ENCODE assay signal across 20 cellular contexts in genomic region chr1:117546467-117546866, GRCh38. TPM values are rescaled to one million over a fixed set of nuclear protein-coding genes. Genes with fewer than 3 reads are reported as not detected.
DNase-seq lines count a peak whose midpoint lies in the region; ATAC-seq, FAIRE-seq and TF ChIP-seq lines count a peak whose summit lies in the region.
"Had no signal": no experiment of that assay in that cellular context is flagged by ENCODE, and none has a peak within 500 bp of the region (broad histone marks: within the 10 kb centered on the region; RNA-seq: fewer than 3 reads in every experiment).

No MANE protein-coding gene starts in this region.

- H3K79me2 ChIP-seq in GM12878 (ENCODE audit: control insufficient read depth, insufficient read depth, low read length), result no peaks in the 10 kb centered on the region

- H3K27me3 ChIP-seq in GM12878 (replicated peaks in 1 of 2; ENCODE audit: control insufficient read depth in 2 of 2, insufficient read depth in 2 of 2, low read length in 1 of 2) (peaks cover 0 to 2% of the 10 kb centered on the region in 2 experiments; a peak in 2 of 4 replicates), right lobe of liver (no peaks in the 10 kb centered on the region), BE2C (no peaks in the 10 kb centered on the region)
- H3K27me3 ChIP-seq: BLaER1 treated with 17β-estradiol and CSF1 and Interleukin-3, amounts not matched to agents 10 nM and 100 nM had no signal

- SMC1A ChIA-PET in GM12878 (lab: Charles Lee; ENCODE audit: uncharacterized antibody, unreplicated experiment), result no interaction called here

- no peaks in the 10 kb centered on the region for H4K20me1 ChIP-seq in GM12878 (ENCODE audit: control insufficient read depth, insufficient read depth)
- H4K20me1 ChIP-seq: BLaER1 treated with 17β-estradiol and CSF1 and Interleukin-3, amounts not matched to agents 10 nM and 100 nM had no signal

- H3K4me2 ChIP-seq in GM12878 (ENCODE audit: control insufficient read depth, insufficient read depth), result no peak overlapping the region
- H3K4me2 ChIP-seq: BLaER1 treated with 17β-estradiol and CSF1 and Interleukin-3, amounts not matched to agents 10 nM and 100 nM had no signal

- WGBS in GM12878 (ENCODE audit: insufficient coverage, insufficient replicate concordance, low lambda C conversion rate, missing lambda C conversion rate), result 80% methylated on average over 2 of the region's 2 CpGs
- WGBS in right lobe of liver (ENCODE audit: insufficient coverage, low coverage, low lambda C conversion rate, missing lambda C conversion rate), result 33% methylated on average over 2 of the region's 2 CpGs

- no peak overlapping the region for H3K27ac ChIP-seq in GM12878 (ENCODE audit: control insufficient read depth, insufficient read depth)
- peak overlapping the region in 1 of 3 donors; percentile 78 for H3K27ac ChIP-seq in right lobe of liver
- H3K27ac ChIP-seq: BLaER1 treated with 17β-estradiol and CSF1 and Interleukin-3, amounts not matched to agents 10 nM and 100 nM; C4-2B had no signal

- peak; percentile 41 for FAIRE-seq in GM12878 (lab: Jason Lieb, UNC)
- FAIRE-seq in islet of Langerhans (lab: Jason Lieb, UNC), result peak; percentile 21
- FAIRE-seq: A204.1, D721Med, G401.6, GM12892, GM18507 had no signal

- H3K4me1 ChIP-seq in GM12878 (ENCODE audit: control insufficient read depth, insufficient read depth, low read length) (no peaks in the 10 kb centered on the region), right lobe of liver (peaks cover 0 to 27% (median 0%) of the 10 kb centered on the region in 4 donors), BE2C (no peaks in the 10 kb centered on the region)

- no peak for DNase-seq in GM12878 (ENCODE audit: low read depth, low spot score)
- DNase-seq in right lobe of liver, result no peak
- DNase-seq in BE2C, result no peak
- DNase-seq: 8988T; ACHN; Caco-2; Calu3; CD4-positive, alpha-beta T cell; CD8-positive, alpha-beta T cell; DMS79 treated with DMSO at 0.1 percent for 48 hours; GF-D8 had no signal

- TF ChIP-seq POLR2A in GM12878 (IDR thresholded peaks at IDR 0.05; ENCODE audit: low read depth, low read length) (no peak), right lobe of liver (IDR thresholded peaks at IDR 0.05) (no peak)

- H3K9me3 ChIP-seq in GM12878 (replicated peaks; ENCODE audit: control insufficient read depth, insufficient read depth, low read length), result no peaks in the 10 kb centered on the region
- H3K9me3 ChIP-seq in right lobe of liver, result no peaks in the 10 kb centered on the region
- no peaks in the 10 kb centered on the region for H3K9me3 ChIP-seq in BE2C
- H3K9me3 ChIP-seq: BLaER1 treated with 17β-estradiol and CSF1 and Interleukin-3, amounts not matched to agents 10 nM and 100 nM; Caco-2 had no signal

- no peak for TF ChIP-seq EP300 in GM12878 (IDR thresholded peaks at IDR 0.05; ENCODE audit: borderline replicate concordance in 1 of 2, control insufficient read depth in 1 of 2, low read depth in 2 of 2, low read length in 2 of 2)

- BruUV-seq in GM12878 (replicated peaks; lab: Mats Ljungman, UMichigan), result no TSS peak

- RAD21 ChIA-PET in GM12878 (lab: Charles Lee; ENCODE audit: unreplicated experiment), result no interaction called here

- TF ChIP-seq CTCF in GM12878 (IDR thresholded peaks at IDR 0.05 in 2 of 3, conservative IDR thresholded peaks at IDR 0.05 in 1 of 3; ENCODE audit: control insufficient read depth in 2 of 3, extremely low read depth in 1 of 3, insufficient read depth in 1 of 3, low read depth in 3 of 3, low read length in 3 of 3) (no peak), right lobe of liver (IDR thresholded peaks at IDR 0.05) (no peak), BE2C (IDR thresholded peaks at IDR 0.05; ENCODE audit: low read depth, low read length) (no peak)

- H3K36me3 ChIP-seq in GM12878 (ENCODE audit: control insufficient read depth in 2 of 2, insufficient read depth in 2 of 2, low read length in 1 of 2), result no peaks in the 10 kb centered on the region
- H3K36me3 ChIP-seq in right lobe of liver, result no peaks in the 10 kb centered on the region
- no peaks in the 10 kb centered on the region for H3K36me3 ChIP-seq in BE2C
- H3K36me3 ChIP-seq: BLaER1 treated with 17β-estradiol and CSF1 and Interleukin-3, amounts not matched to agents 10 nM and 100 nM had no signal

- in situ Hi-C loops in GM12878 (cut with MboI), result no loop called here

- CTCF ChIA-PET in GM12878 (lab: Yijun Ruan, JAX), result interaction anchor here (0.8 to 4.0 kb wide), 3 partner anchors 11 to 212 kb away, joined by 3 to 25 read pairs (median 4); no protein-coding TSS in a partner anchor

- intact Hi-C loops in GM12878 (cut with micrococcal nuclease; ENCODE audit: unreplicated experiment), result no loop called here
- intact Hi-C loops in right lobe of liver (cut with DNase I), result no loop called here

- no peak for TF ChIP-seq RAD21 in GM12878 (IDR thresholded peaks at IDR 0.05; ENCODE audit: insufficient read depth, low read depth, low read length)

- H3K9ac ChIP-seq in GM12878 (ENCODE audit: control insufficient read depth, insufficient read depth, low read length), result no peak overlapping the region
- H3K9ac ChIP-seq: BLaER1 treated with 17β-estradiol and CSF1 and Interleukin-3, amounts not matched to agents 10 nM and 100 nM had no signal

- H3K4me3 ChIP-seq in GM12878 (no peak overlapping the region), right lobe of liver (no peak overlapping the region), BE2C (ENCODE audit: low read depth, low read length) (no peak overlapping the region)
- H3K4me3 ChIP-seq: BLaER1 treated with 17β-estradiol and CSF1 and Interleukin-3, amounts not matched to agents 10 nM and 100 nM had no signal

- ATAC-seq in GM12878 (no peak), right lobe of liver (peak; percentile 51 to 72 (median 67)), HG03280 (IDR thresholded peaks at IDR 0.05; ENCODE audit: unreplicated experiment) (no peak)
- ATAC-seq: CD8-positive, alpha-beta T cell had no signal

- no peak overlapping the region for H2AFZ ChIP-seq in GM12878 (ENCODE audit: control insufficient read depth, low read depth, low read length)

- POLR2A ChIA-PET in GM12878 (lab: Charles Lee), result no interaction called here

TF ChIP-seq in GM12878, 131 proteins besides CTCF, POLR2A, EP300 and RAD21 (continues in another document):
- TF ChIP-seq, protein P1, sequence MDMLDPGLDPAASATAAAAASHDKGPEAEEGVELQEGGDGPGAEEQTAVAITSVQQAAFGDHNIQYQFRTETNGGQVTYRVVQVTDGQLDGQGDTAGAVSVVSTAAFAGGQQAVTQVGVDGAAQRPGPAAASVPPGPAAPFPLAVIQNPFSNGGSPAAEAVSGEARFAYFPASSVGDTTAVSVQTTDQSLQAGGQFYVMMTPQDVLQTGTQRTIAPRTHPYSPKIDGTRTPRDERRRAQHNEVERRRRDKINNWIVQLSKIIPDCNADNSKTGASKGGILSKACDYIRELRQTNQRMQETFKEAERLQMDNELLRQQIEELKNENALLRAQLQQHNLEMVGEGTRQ (IDR thresholded peaks at IDR 0.05; ENCODE audit: borderline replicate concordance, low read depth, low read length), result no peak
- no peak for TF ChIP-seq CHD4 (IDR thresholded peaks at IDR 0.05)
- TF ChIP-seq JUND (IDR thresholded peaks at IDR 0.05; ENCODE audit: low read depth, low read length), result no peak
- no peak for TF ChIP-seq SMARCA5 (IDR thresholded peaks at IDR 0.05)
- no peak for TF ChIP-seq NFYA (IDR thresholded peaks at IDR 0.05; ENCODE audit: borderline replicate concordance, low read depth, low read length)
- no peak for TF ChIP-seq ZNF274 (IDR thresholded peaks at IDR 0.05; ENCODE audit: insufficient read depth, insufficient read length)
- TF ChIP-seq, protein P2, sequence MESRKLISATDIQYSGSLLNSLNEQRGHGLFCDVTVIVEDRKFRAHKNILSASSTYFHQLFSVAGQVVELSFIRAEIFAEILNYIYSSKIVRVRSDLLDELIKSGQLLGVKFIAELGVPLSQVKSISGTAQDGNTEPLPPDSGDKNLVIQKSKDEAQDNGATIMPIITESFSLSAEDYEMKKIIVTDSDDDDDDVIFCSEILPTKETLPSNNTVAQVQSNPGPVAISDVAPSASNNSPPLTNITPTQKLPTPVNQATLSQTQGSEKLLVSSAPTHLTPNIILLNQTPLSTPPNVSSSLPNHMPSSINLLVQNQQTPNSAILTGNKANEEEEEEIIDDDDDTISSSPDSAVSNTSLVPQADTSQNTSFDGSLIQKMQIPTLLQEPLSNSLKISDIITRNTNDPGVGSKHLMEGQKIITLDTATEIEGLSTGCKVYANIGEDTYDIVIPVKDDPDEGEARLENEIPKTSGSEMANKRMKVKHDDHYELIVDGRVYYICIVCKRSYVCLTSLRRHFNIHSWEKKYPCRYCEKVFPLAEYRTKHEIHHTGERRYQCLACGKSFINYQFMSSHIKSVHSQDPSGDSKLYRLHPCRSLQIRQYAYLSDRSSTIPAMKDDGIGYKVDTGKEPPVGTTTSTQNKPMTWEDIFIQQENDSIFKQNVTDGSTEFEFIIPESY (IDR thresholded peaks at IDR 0.05), result no peak
- TF ChIP-seq RUNX3 (IDR thresholded peaks at IDR 0.05; ENCODE audit: low read length), result no peak
- no peak for TF ChIP-seq ZNF207 (IDR thresholded peaks at IDR 0.05; ENCODE audit: borderline replicate concordance)
- no peak for TF ChIP-seq POLR2AphosphoS5 (IDR thresholded peaks at IDR 0.05; ENCODE audit: low read length)
- TF ChIP-seq SPI1 (IDR thresholded peaks at IDR 0.05; ENCODE audit: borderline replicate concordance, insufficient read depth, low read depth, low read length), result no peak
- no peak for TF ChIP-seq EZH2 (IDR thresholded peaks at IDR 0.05; ENCODE audit: borderline replicate concordance, control insufficient read depth, low read depth, low read length)

RNA-seq across cellular contexts. Expression of gene TENT5C, which starts 59.4 kb away (rescaled TPM):
- total RNA-seq in GM12878 (2013; cell fraction: nucleolus; rRNA removed), result 0.20 TPM in 1 of 2 replicates, not detected in the other
- total RNA-seq in GM12878 (2014; rRNA removed), result 0.65 and 0.73 TPM in 2 replicates
- 0.76 and 0.78 TPM in 2 replicates for total RNA-seq in GM12878 (2014; rRNA removed; fragmentation: Illumina TruSeq; extraction: Trizol)
- 1.4 and 1.6 TPM in 2 replicates for total RNA-seq in GM12878 (2021)
- 2.5 TPM for polyA plus RNA-seq in GM12878 (2011; ENCODE audit: low read depth)
- polyA plus RNA-seq in GM12878 (2011; rRNA removed), result 0.19 and 0.20 TPM in 2 replicates
- 0.20 and 0.24 TPM in 2 replicates for polyA plus RNA-seq in GM12878 (2011; cell fraction: cytosol; rRNA removed)
- 0.09 and 0.23 TPM in 2 replicates for polyA plus RNA-seq in GM12878 (2011; cell fraction: nucleus; rRNA removed)
- polyA plus RNA-seq in GM12878 (2012), result 2.0 and 3.1 TPM in 2 replicates
- 1.1 and 1.3 TPM in 2 replicates for polyA plus RNA-seq in GM12878 (2014; fragmentation: Illumina TruSeq; extraction: Trizol)
- polyA plus RNA-seq in GM12878 (2014; fragmentation: Nextera tagmentation; extraction: Ambion mirVana), result under 1 TPM; 0.31 to 0.53 TPM
- 0.61 and 0.79 TPM in 2 replicates for polyA plus RNA-seq in GM12878 (2014; rRNA removed)
- 1 to 10 TPM; 2.2 to 2.4 TPM for polyA plus RNA-seq in GM12878 (2016; fragmentation: Nextera tagmentation; extraction: Ambion mirVana)
- 0.51 and 0.62 TPM in 2 replicates for polyA minus RNA-seq in GM12878 (2011; rRNA and poly(A)+ RNA removed)
- polyA minus RNA-seq in GM12878 (2011; cell fraction: cytosol; rRNA and poly(A)+ RNA removed), result 0.31 TPM in 1 of 2 replicates, not detected in the other
- 0.12 and 0.29 TPM in 2 replicates for polyA minus RNA-seq in GM12878 (2011; cell fraction: nucleus; rRNA and poly(A)+ RNA removed)
- 10 to 100 TPM in 1 of 6 experiments, 1 to 10 TPM in 5; 2.3 to 13.7 (median 3.0) TPM for total RNA-seq in right lobe of liver
- polyA plus RNA-seq in BE2C (2012; ENCODE audit: insufficient read depth, insufficient read length, low read depth), result not detected

Comparison
In these comparisons a context has a peak if more than half of its experiments do, and no peak if none do; other contexts are left out.
1. ATAC-seq: peak in right lobe of liver (4 of 4); none in GM12878 (single experiment) and HG03280 (single experiment).